18 cellular contexts compared by ENCODE assay signal in genomic region chr10:4775808-4776207, GRCh38. TPM values are rescaled to one million over a fixed set of nuclear protein-coding genes. Genes with fewer than 3 reads are reported as not detected.
DNase-seq lines count a peak whose midpoint lies in the region; ATAC-seq and TF ChIP-seq lines count a peak whose summit lies in the region.
"Had no signal": no experiment of that assay in that cellular context is flagged by ENCODE, and none has a peak within 500 bp of the region (broad histone marks: within the 10 kb centered on the region; RNA-seq: fewer than 3 reads in every experiment).

No MANE protein-coding gene starts in this region.

- no peak overlapping the region for H3K4me3 ChIP-seq in fibroblast of mammary gland (ENCODE audit: control insufficient read depth, low read depth, low read length)

- no peaks in the 10 kb centered on the region for H3K36me3 Mint-ChIP-seq in activated naive CD8-positive, alpha-beta T cell
- H3K36me3 Mint-ChIP-seq in activated naive CD8-positive, alpha-beta T cell treated with anti-CD3 and anti-CD28 coated beads for 36 hours: no peaks in the 10 kb centered on the region
- H3K36me3 Mint-ChIP-seq: IgD-negative memory B cell; stimulated activated naive B cell treated with anti-CD40 and anti-IgM and Interleukin-4, amounts not matched to agents 10 μg/mL and 1 μg/mL and 100 μg/mL, for 72 hours had no signal

- H3K9me3 Mint-ChIP-seq in activated naive CD8-positive, alpha-beta T cell (ENCODE audit: low read depth): no peaks in the 10 kb centered on the region
- H3K9me3 Mint-ChIP-seq in activated naive CD8-positive, alpha-beta T cell treated with anti-CD3 and anti-CD28 coated beads for 36 hours: no peaks in the 10 kb centered on the region
- no peaks in the 10 kb centered on the region for H3K9me3 Mint-ChIP-seq in stimulated activated naive CD8-positive, alpha-beta T cell treated with anti-CD3 and anti-CD28 coated beads, Interleukin-15, amount 100 ng/mL, for 72 hours
- H3K9me3 Mint-ChIP-seq: endodermal cell; IgD-negative memory B cell; stimulated activated naive B cell treated with anti-CD40 and anti-IgM and Interleukin-4, amounts not matched to agents 10 μg/mL and 1 μg/mL and 100 μg/mL, for 72 hours had no signal

- H3K27ac Mint-ChIP-seq in activated naive CD8-positive, alpha-beta T cell: peak overlapping the region; percentile 61
- H3K27ac Mint-ChIP-seq in activated naive CD8-positive, alpha-beta T cell treated with anti-CD3 and anti-CD28 coated beads for 36 hours: no peak overlapping the region
- H3K27ac Mint-ChIP-seq in stimulated activated naive CD8-positive, alpha-beta T cell treated with anti-CD3 and anti-CD28 coated beads, Interleukin-15, amount 100 ng/mL, for 72 hours: peak overlapping the region in 1 of 2 donors; percentile 0
- H3K27ac Mint-ChIP-seq: endodermal cell; IgD-negative memory B cell; stimulated activated naive B cell treated with anti-CD40 and anti-IgM and Interleukin-4, amounts not matched to agents 10 μg/mL and 1 μg/mL and 100 μg/mL, for 72 hours; T-helper 17 cell had no signal

- TF ChIP-seq CTCF in fibroblast of mammary gland (conservative IDR thresholded peaks at IDR 0.05; ENCODE audit: control insufficient read depth, insufficient read depth, low read depth, low read length): no peak

- peaks cover 19% of the 10 kb centered on the region for H3K27me3 Mint-ChIP-seq in activated naive CD8-positive, alpha-beta T cell
- peaks cover 36% of the 10 kb centered on the region for H3K27me3 Mint-ChIP-seq in activated naive CD8-positive, alpha-beta T cell treated with anti-CD3 and anti-CD28 coated beads for 36 hours
- H3K27me3 Mint-ChIP-seq in stimulated activated naive CD8-positive, alpha-beta T cell treated with anti-CD3 and anti-CD28 coated beads, Interleukin-15, amount 100 ng/mL, for 72 hours: peaks cover 22% of the 10 kb centered on the region

- no peaks in the 10 kb centered on the region for H3K4me1 Mint-ChIP-seq in activated naive CD8-positive, alpha-beta T cell (ENCODE audit: low read depth)
- peaks cover 6% of the 10 kb centered on the region for H3K4me1 Mint-ChIP-seq in activated naive CD8-positive, alpha-beta T cell treated with anti-CD3 and anti-CD28 coated beads for 36 hours
- peaks cover 6% of the 10 kb centered on the region for H3K4me1 Mint-ChIP-seq in stimulated activated naive CD8-positive, alpha-beta T cell treated with anti-CD3 and anti-CD28 coated beads, Interleukin-15, amount 100 ng/mL, for 72 hours
- H3K4me1 Mint-ChIP-seq: endodermal cell, IgD-negative memory B cell, T-helper 17 cell had no signal

- no peak overlapping the region for H3K4me3 Mint-ChIP-seq in activated naive CD8-positive, alpha-beta T cell
- no peak overlapping the region for H3K4me3 Mint-ChIP-seq in activated naive CD8-positive, alpha-beta T cell treated with anti-CD3 and anti-CD28 coated beads for 36 hours
- H3K4me3 Mint-ChIP-seq in stimulated activated naive CD8-positive, alpha-beta T cell treated with anti-CD3 and anti-CD28 coated beads, Interleukin-15, amount 100 ng/mL, for 72 hours: no peak overlapping the region
- H3K4me3 Mint-ChIP-seq: endodermal cell; IgD-negative memory B cell; stimulated activated naive B cell treated with anti-CD40 and anti-IgM and Interleukin-4, amounts not matched to agents 10 μg/mL and 1 μg/mL and 100 μg/mL, for 72 hours; T-helper 17 cell had no signal

- peak; percentile 79 for ATAC-seq in stimulated activated naive CD8-positive, alpha-beta T cell treated with anti-CD3 and anti-CD28 coated beads, Interleukin-15, amount 100 ng/mL, for 72 hours
- ATAC-seq: T-helper 17 cell had no signal

- DNase-seq in activated naive CD8-positive, alpha-beta T cell treated with anti-CD3 and anti-CD28 coated beads for 36 hours: no peak
- DNase-seq in RPMI7951 (ENCODE audit: low read depth) (peak; percentile 90), fibroblast of mammary gland (ENCODE audit: low read depth) (peak; percentile 85), iPS-NIHi7 (ENCODE audit: extremely low spot score) (no peak), DMS53 (lab: John Stamatoyannopoulos, UW) (no peak), middle frontal gyrus (ENCODE audit: extremely low spot score, low spot score) (no peak)
- DNase-seq in stimulated activated naive CD8-positive, alpha-beta T cell treated with anti-CD3 and anti-CD28 coated beads, Interleukin-15, amount 100 ng/mL, for 72 hours: no peak
- DNase-seq: activated CD8-positive, alpha-beta memory T cell treated with anti-CD3 and anti-CD28 coated beads for 24 hours; aorta; BE2C; endodermal cell; hippocampal formation; NCI-H2029 treated with DMSO at 0.1 percent for 48 hours; stimulated activated naive B cell treated with anti-CD40 and anti-IgM and Interleukin-4, amounts not matched to agents 10 μg/mL and 1 μg/mL and 100 μg/mL, for 72 hours; T-helper 17 cell had no signal

RNA-seq across cellular contexts. Expression of gene AKR1E2, which starts 50.2 kb away (rescaled TPM):
- 1 to 10 TPM; 5.1 to 5.6 TPM for total RNA-seq in activated naive CD8-positive, alpha-beta T cell treated with anti-CD3 and anti-CD28 coated beads for 36 hours
- total RNA-seq in RPMI7951 (2014; rRNA removed; shearing (Covaris generic)): 18.0 and 21.1 TPM in 2 replicates
- total RNA-seq: Daoy had no signal

Comparison
In these comparisons a context has a peak if more than half of its experiments do, and no peak if none do; other contexts are left out.
1. DNase-seq: peak in RPMI7951 (single experiment) and fibroblast of mammary gland (single experiment); none in activated naive CD8-positive, alpha-beta T cell treated with anti-CD3 and anti-CD28 coated beads for 36 hours (single experiment), stimulated activated naive CD8-positive, alpha-beta T cell treated with anti-CD3 and anti-CD28 coated beads, Interleukin-15, amount 100 ng/mL, for 72 hours (0 of 2), iPS-NIHi7 (single experiment), DMS53 (single experiment) and middle frontal gyrus (single experiment).